In genomic region chr4:7170012-7170411, GRCh38 we compare ENCODE assay signal across 18 cellular contexts. TPM values are rescaled to one million over a fixed set of nuclear protein-coding genes. Genes with fewer than 3 reads are reported as not detected.
A peak's percentile ranks its signal among the peaks of the same experiment; 100 is the strongest.
DNase-seq lines count a peak whose midpoint lies in the region; ATAC-seq and TF ChIP-seq lines count a peak whose summit lies in the region.
"Had no signal": no experiment of that assay in that cellular context is flagged by ENCODE, and none has a peak within 500 bp of the region (broad histone marks: within the 10 kb centered on the region; RNA-seq: fewer than 3 reads in every experiment).

No MANE protein-coding gene starts in this region.

- intact Hi-C loops in cardiac septum (cut with DNase I), result no loop called here
- intact Hi-C loops in left cardiac atrium (cut with DNase I), result no loop called here
- intact Hi-C loops in tibial artery (cut with DNase I; ENCODE audit: low total_unique reads), result no loop called here

- no peaks in the 10 kb centered on the region for H3K36me3 ChIP-seq in tibial artery
- H3K36me3 ChIP-seq: SJSA1 had no signal

- no peak overlapping the region for H3K27ac ChIP-seq in tibial artery
- H3K27ac ChIP-seq: SJSA1 had no signal

- no peak overlapping the region for H3K4me3 Mint-ChIP-seq in nephron
- H3K4me3 Mint-ChIP-seq: HFFc6 had no signal

- peaks cover 16% of the 10 kb centered on the region for H3K27me3 Mint-ChIP-seq in nephron (ENCODE audit: low read depth)

- peaks cover 38% of the 10 kb centered on the region for H3K4me1 Mint-ChIP-seq in nephron

- no peaks in the 10 kb centered on the region for H3K27me3 ChIP-seq in tibial artery
- H3K27me3 ChIP-seq: SJSA1 had no signal

- no peak for TF ChIP-seq CTCF in nephron (IDR thresholded peaks at IDR 0.05; ENCODE audit: unreplicated experiment in 3 of 3)
- TF ChIP-seq CTCF in tibial artery (IDR thresholded peaks at IDR 0.05), result no peak

- no peak overlapping the region for H3K4me3 ChIP-seq in tibial artery
- H3K4me3 ChIP-seq: SJSA1 had no signal

- no peaks in the 10 kb centered on the region for H3K9me3 Mint-ChIP-seq in nephron
- H3K9me3 Mint-ChIP-seq: CD8-positive, alpha-beta memory T cell; HFFc6 had no signal

- DNase-seq in cardiac septum (ENCODE audit: low spot score) (peak; percentile 15), left cardiac atrium (no peak), ecto neural progenitor cell (ENCODE audit: low spot score) (peak; percentile 19), tibial artery (no peak), NCI-H1436 (lab: John Stamatoyannopoulos, UW) (no peak), NCI-H345 treated with DMSO at 0.1 percent for 48 hours (lab: John Stamatoyannopoulos, UW; ENCODE audit: unreplicated experiment) (no peak)
- DNase-seq: C1 segment of cervical spinal cord; CD8-positive, alpha-beta memory T cell; HFFc6; KG1; MV-4-11; NCI-H187; NCI-H2107; NCI-H226; NCI-H524 treated with DMSO at 0.1 percent for 48 hours had no signal

- H3K9me3 ChIP-seq in tibial artery, result no peaks in the 10 kb centered on the region
- H3K9me3 ChIP-seq: SJSA1 had no signal

- ATAC-seq in left cardiac atrium, result no peak

- no peaks in the 10 kb centered on the region for H3K36me3 Mint-ChIP-seq in nephron (ENCODE audit: low read depth)
- H3K36me3 Mint-ChIP-seq: CD8-positive, alpha-beta memory T cell had no signal

- H3K27ac Mint-ChIP-seq in nephron, result peak overlapping the region; percentile 16 to 44 (median 19)
- H3K27ac Mint-ChIP-seq: HFFc6 had no signal

- no peaks in the 10 kb centered on the region for H3K4me1 ChIP-seq in tibial artery
- H3K4me1 ChIP-seq: SJSA1 had no signal

RNA-seq across cellular contexts. Expression of gene SORCS2, which starts 22.3 kb away (rescaled TPM):
- total RNA-seq in cardiac septum, result 6.9 TPM
- total RNA-seq in left cardiac atrium, result 1 to 10 TPM; 2.4 to 2.6 TPM
- total RNA-seq: CD8-positive, alpha-beta memory T cell; HT-29 had no signal

Comparison
In these comparisons a context has a peak if more than half of its experiments do, and no peak if none do; other contexts are left out.
1. DNase-seq: peak in cardiac septum (single experiment) and ecto neural progenitor cell (single experiment); none in left cardiac atrium (single experiment), tibial artery (0 of 2), NCI-H1436 (single experiment) and NCI-H345 treated with DMSO at 0.1 percent for 48 hours (single experiment).